ENCODE assay signal across 1 cellular context in the genomic region with DNA sequence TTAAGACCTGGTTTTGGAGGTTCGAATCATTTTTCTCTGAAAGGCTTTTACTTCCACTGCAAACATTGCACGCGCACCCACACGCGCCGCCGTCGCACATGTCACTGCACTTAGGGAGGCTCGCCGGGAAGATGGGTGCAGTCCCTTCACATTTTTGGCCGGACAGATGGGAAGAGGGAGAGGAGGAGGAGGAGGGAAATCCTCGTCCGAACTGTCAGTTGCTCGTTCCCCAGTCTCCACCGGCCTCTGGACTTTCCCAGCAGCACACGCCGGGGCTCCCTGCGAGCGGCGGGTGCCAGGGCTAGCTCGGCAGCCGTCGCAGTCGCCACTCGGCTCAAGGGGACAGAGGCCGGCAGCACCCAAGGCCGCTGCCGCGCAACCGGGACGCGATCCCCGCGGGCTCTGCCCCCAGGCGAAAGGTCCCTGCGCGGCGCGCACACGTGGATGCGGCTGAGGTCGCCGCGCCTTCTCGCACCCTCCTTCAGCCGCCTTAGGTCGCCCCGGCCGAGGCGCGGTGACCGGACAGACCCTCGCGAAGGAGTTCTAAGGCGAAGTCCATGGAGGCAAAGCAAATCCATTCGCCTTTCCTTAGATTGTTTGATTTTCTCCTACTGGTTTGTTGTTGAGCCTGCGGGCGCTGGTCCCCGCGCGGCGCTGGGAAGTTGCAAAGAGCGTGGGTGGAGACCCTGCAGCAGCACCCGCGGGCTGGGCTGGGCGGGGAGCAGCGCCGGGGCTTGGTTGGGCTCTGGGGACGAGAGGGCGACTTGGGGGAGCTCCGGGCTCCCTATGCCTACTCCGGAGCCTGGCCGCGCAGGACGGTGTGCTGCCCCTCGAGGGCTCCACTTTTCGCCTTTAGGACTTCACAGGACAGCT.
TF ChIP-seq lines count a peak whose summit lies in the region.

No MANE protein-coding gene starts in this region.

TF ChIP-seq in H1, 55 proteins besides CTCF, POLR2A, EP300 and RAD21:
- TF ChIP-seq, protein P1, sequence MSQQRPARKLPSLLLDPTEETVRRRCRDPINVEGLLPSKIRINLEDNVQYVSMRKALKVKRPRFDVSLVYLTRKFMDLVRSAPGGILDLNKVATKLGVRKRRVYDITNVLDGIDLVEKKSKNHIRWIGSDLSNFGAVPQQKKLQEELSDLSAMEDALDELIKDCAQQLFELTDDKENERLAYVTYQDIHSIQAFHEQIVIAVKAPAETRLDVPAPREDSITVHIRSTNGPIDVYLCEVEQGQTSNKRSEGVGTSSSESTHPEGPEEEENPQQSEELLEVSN (IDR thresholded peaks at IDR 0.05): peak; percentile 60
- TF ChIP-seq CTBP2 (IDR thresholded peaks at IDR 0.05; ENCODE audit: borderline replicate concordance, insufficient read depth, insufficient read length, low read length): no peak
- TF ChIP-seq SIN3A (conservative IDR thresholded peaks at IDR 0.05 in 1 of 2, IDR thresholded peaks at IDR 0.05 in 1 of 2; ENCODE audit: low read depth in 1 of 2, low read length in 2 of 2): peak; percentile 10 to 26; a peak in 1 of 4 replicates
- TF ChIP-seq KDM4A (IDR thresholded peaks at IDR 0.05; ENCODE audit: low read depth, low read length, severe bottlenecking): peak; percentile 64
- TF ChIP-seq GABPA (IDR thresholded peaks at IDR 0.05; ENCODE audit: borderline replicate concordance, insufficient read depth, low read length): no peak
- TF ChIP-seq PHF8 (conservative IDR thresholded peaks at IDR 0.05; ENCODE audit: low read depth, low read length): 0 out of 2 replicates have a peak, but pooled peaks have one; percentile 27
- peak; percentile 72 for TF ChIP-seq EZH2 (IDR thresholded peaks at IDR 0.05; ENCODE audit: low read depth, low read length, severe bottlenecking)
- TF ChIP-seq EGR1 (IDR thresholded peaks at IDR 0.05; ENCODE audit: borderline replicate concordance, low read depth, low read length): no peak; the same call in 1 of the 2 replicates
- TF ChIP-seq SUZ12 (IDR thresholded peaks at IDR 0.05; ENCODE audit: low read length): peak; percentile 58; the same call in 1 of the 2 replicates
- 0 out of 2 replicates have a peak, but pooled peaks have one; percentile 21 for TF ChIP-seq TBP (IDR thresholded peaks at IDR 0.05; ENCODE audit: low read depth, low read length)
- 0 out of 4 replicates have a peak, but pooled peaks of 1 of the 2 experiments have one; percentile 84 for TF ChIP-seq HDAC2 (IDR thresholded peaks at IDR 0.05; ENCODE audit: borderline replicate concordance in 1 of 2, low read depth in 2 of 2, low read length in 2 of 2)
- peak; percentile 62 for TF ChIP-seq SAP30 (IDR thresholded peaks at IDR 0.05; ENCODE audit: insufficient read depth, insufficient replicate concordance, low read length)
- TF ChIP-seq, protein P2, sequence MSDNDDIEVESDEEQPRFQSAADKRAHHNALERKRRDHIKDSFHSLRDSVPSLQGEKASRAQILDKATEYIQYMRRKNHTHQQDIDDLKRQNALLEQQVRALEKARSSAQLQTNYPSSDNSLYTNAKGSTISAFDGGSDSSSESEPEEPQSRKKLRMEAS (IDR thresholded peaks at IDR 0.05): peak; percentile 70
